In the genomic region with DNA sequence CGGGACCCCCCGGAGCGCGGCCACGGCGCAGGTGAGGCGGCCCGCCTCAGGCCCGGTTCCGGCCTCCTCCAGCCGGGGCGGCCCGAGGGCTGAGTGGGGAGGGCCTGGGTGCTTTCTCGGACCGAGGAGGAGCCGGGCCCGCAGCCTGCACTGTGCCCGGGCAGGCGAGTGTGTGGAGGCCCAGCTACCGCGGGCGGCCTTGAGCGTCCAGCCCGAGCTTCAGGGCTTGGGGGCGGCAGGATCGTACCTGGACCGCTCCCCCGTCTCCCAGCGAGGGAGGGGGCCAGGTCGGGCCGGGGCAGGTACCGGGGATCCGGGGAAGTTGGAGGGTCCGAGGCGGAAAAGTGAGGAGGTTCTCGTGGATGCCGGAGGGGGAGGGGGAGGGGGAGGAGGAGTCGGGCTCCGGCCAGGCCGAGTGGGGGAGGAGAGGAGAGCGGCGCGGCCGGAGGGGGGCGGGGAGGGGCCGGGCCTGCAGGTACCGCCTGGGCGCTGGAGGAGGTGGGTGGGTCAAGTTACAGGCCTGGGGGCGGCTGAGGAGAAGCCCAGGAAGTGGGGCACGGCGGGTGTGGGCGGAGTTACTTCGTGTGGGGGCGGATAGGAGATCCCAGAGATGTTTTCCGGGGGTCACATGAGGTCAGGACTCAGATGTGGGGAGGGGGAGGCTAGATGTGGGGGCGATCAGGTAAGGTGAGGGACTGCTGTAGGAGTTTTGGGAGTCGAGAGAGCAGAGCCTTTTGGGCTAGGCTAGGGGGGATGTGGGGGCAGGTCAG, we compare ENCODE assay signal across 8 cellular contexts. TPM values are rescaled to one million over a fixed set of nuclear protein-coding genes. Genes with fewer than 3 reads are reported as not detected.
DNase-seq lines count a peak whose midpoint lies in the region; ATAC-seq and TF ChIP-seq lines count a peak whose summit lies in the region.

No MANE protein-coding gene starts in this region.

- peaks cover 53% of the 10 kb centered on the region for H3K4me1 Mint-ChIP-seq in activated CD4-positive, alpha-beta memory T cell treated with anti-CD3 and anti-CD28 coated beads for 36 hours (ENCODE audit: low read depth)

- in situ Hi-C loops in GM13977 (cut with MboI; ENCODE audit: low pct_unique_long_range_greater_than_20kb, low sequenced_read_pairs, unreplicated experiment): no loop called here

- peak overlapping the region; percentile 77 for H3K27ac Mint-ChIP-seq in activated CD4-positive, alpha-beta memory T cell treated with anti-CD3 and anti-CD28 coated beads for 36 hours

- no peaks in the 10 kb centered on the region for H3K27me3 Mint-ChIP-seq in activated CD4-positive, alpha-beta memory T cell treated with anti-CD3 and anti-CD28 coated beads for 36 hours

- H3K9me3 Mint-ChIP-seq in activated CD4-positive, alpha-beta memory T cell treated with anti-CD3 and anti-CD28 coated beads for 36 hours: no peaks in the 10 kb centered on the region

- peak overlapping the region; percentile 79 for H3K4me3 Mint-ChIP-seq in activated CD4-positive, alpha-beta memory T cell treated with anti-CD3 and anti-CD28 coated beads for 36 hours

- no peak for TF ChIP-seq CTCF in GM13977 (IDR thresholded peaks at IDR 0.05; ENCODE audit: extremely low read depth, insufficient read depth, missing control alignments)
- TF ChIP-seq CTCF in fibroblast of pulmonary artery (IDR thresholded peaks at IDR 0.05; ENCODE audit: low read length, missing control alignments): no peak
- TF ChIP-seq CTCF in omental fat pad (IDR thresholded peaks at IDR 0.05): no peak

- peak; percentile 64 for DNase-seq in AG08396 (ENCODE audit: low spot score)
- DNase-seq in GM13977 (ENCODE audit: low spot score): peak; percentile 77
- peak; percentile 43 to 45 for DNase-seq in Kasumi-1 (lab: John Stamatoyannopoulos, UW)
- peak; percentile 63 for DNase-seq in activated CD4-positive, alpha-beta memory T cell treated with anti-CD3 and anti-CD28 coated beads for 36 hours
- DNase-seq in fibroblast of pulmonary artery (ENCODE audit: low read depth): peak; percentile 30
- no peak for DNase-seq in omental fat pad (ENCODE audit: low spot score)
- no peak for DNase-seq in midbrain (lab: John Stamatoyannopoulos, UW)
- DNase-seq in NCI-H1694 (lab: John Stamatoyannopoulos, UW): no peak

- peaks cover 16% of the 10 kb centered on the region for H3K36me3 Mint-ChIP-seq in activated CD4-positive, alpha-beta memory T cell treated with anti-CD3 and anti-CD28 coated beads for 36 hours

- CTCF ChIA-PET in activated CD4-positive, alpha-beta memory T cell treated with anti-CD3 and anti-CD28 coated beads for 36 hours (lab: Charles Lee): interaction anchor here (0.8 to 2.8 kb wide), 7 partner anchors 9 to 153 kb away, joined by 3 to 16 read pairs (median 6); a partner anchor contains a TSS

- ATAC-seq in omental fat pad (ENCODE audit: low FRiP score): peak; percentile 41

- intact Hi-C loops in activated CD4-positive, alpha-beta memory T cell treated with anti-CD3 and anti-CD28 coated beads for 36 hours (cut with micrococcal nuclease): loop anchor here (1.0 to 5.0 kb wide), 2 partner anchors 14 to 94 kb away; no protein-coding TSS in a partner anchor

- POLR2A ChIA-PET in activated CD4-positive, alpha-beta memory T cell treated with anti-CD3 and anti-CD28 coated beads for 36 hours (lab: Charles Lee): interaction anchor here (0.7 to 4.1 kb wide), 8 partner anchors 14 to 57 kb away, joined by 3 to 38 read pairs (median 12); a partner anchor contains a TSS

- H3K4me3 ChIP-seq in fibroblast of pulmonary artery (replicated peaks; ENCODE audit: low read depth, low read length): peak overlapping the region; percentile 86

RNA-seq across cellular contexts. Expression of a gene that starts 0.5 kb away (rescaled TPM):
- total RNA-seq in activated CD4-positive, alpha-beta memory T cell treated with anti-CD3 and anti-CD28 coated beads for 36 hours: 10 to 100 TPM; 89.8 to 90.9 TPM
- total RNA-seq in omental fat pad: 10 to 100 TPM; 12.0 to 44.7 (median 23.0) TPM

RNA-seq across cellular contexts. Expression of a gene that starts 2.1 kb away (rescaled TPM):
- total RNA-seq in activated CD4-positive, alpha-beta memory T cell treated with anti-CD3 and anti-CD28 coated beads for 36 hours: 10 to 100 TPM; 59.2 to 61.3 TPM
- 10 to 100 TPM; 27.0 to 70.5 (median 39.2) TPM for total RNA-seq in omental fat pad

RNA-seq across cellular contexts. Expression of a gene that starts 16.0 kb away (rescaled TPM):
- 1 to 10 TPM; 5.0 to 5.6 TPM for total RNA-seq in activated CD4-positive, alpha-beta memory T cell treated with anti-CD3 and anti-CD28 coated beads for 36 hours
- total RNA-seq in omental fat pad: 10 to 100 TPM in 3 of 4 donors, 1 to 10 TPM in 1; 5.5 to 29.9 (median 20.5) TPM

RNA-seq across cellular contexts. Expression of a gene that starts 31.6 kb away (rescaled TPM):
- 10 to 100 TPM; 65.5 to 66.3 TPM for total RNA-seq in activated CD4-positive, alpha-beta memory T cell treated with anti-CD3 and anti-CD28 coated beads for 36 hours
- total RNA-seq in omental fat pad: 10 to 100 TPM; 41.0 to 97.6 (median 53.9) TPM

RNA-seq across cellular contexts. Expression of a gene that starts 31.6 kb away (rescaled TPM):
- total RNA-seq in activated CD4-positive, alpha-beta memory T cell treated with anti-CD3 and anti-CD28 coated beads for 36 hours: 100 to 1,000 TPM; 129 to 137 TPM
- 100 to 1,000 TPM; 110 to 253 (median 210) TPM for total RNA-seq in omental fat pad

Comparison
In these comparisons a context has a peak if more than half of its experiments do, and no peak if none do; other contexts are left out.
1. DNase-seq: peak in AG08396 (single experiment), GM13977 (single experiment), Kasumi-1 (2 of 2), activated CD4-positive, alpha-beta memory T cell treated with anti-CD3 and anti-CD28 coated beads for 36 hours (single experiment) and fibroblast of pulmonary artery (single experiment); none in omental fat pad (single experiment), midbrain (single experiment) and NCI-H1694 (single experiment).